ENCODE assay signal across 9 cellular contexts in the genomic region with DNA sequence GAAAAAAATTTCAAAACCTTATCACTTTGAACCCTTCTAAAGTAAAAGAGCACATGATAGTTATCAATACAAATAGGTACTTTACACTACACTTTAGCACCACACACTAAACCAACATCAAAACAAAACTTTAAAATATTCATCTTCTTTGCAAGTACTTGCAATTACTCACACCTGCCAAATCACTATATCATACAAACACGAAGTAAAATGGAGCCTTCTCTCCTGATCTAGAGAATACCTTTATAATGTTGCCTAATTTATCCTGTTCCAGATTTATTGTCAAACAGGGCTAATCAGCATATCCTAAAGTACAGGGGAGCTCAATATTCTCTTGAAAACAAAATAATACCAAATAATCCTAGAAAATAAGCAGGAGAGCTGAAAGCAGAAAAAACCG. TPM values are rescaled to one million over a fixed set of nuclear protein-coding genes. Genes with fewer than 3 reads are reported as not detected.
DNase-seq lines count a peak whose midpoint lies in the region; ATAC-seq and TF ChIP-seq lines count a peak whose summit lies in the region.
"Had no signal": no experiment of that assay in that cellular context is flagged by ENCODE, and none has a peak within 500 bp of the region (broad histone marks: within the 10 kb centered on the region; RNA-seq: fewer than 3 reads in every experiment).

No MANE protein-coding gene starts in this region.

- WGBS in thyroid gland, 2 donors: 43 to 53% methylated on average over 2 of the region's 2 CpGs
- WGBS in ovary, 3 donors: 27 to 40% (median 34%) methylated on average over 2 of the region's 2 CpGs

- H3K27me3 Mint-ChIP-seq in activated T-cell treated with anti-CD3 and anti-CD28 coated beads, Interleukin-2, amount 50 U/mL, for 72 hours (ENCODE audit: low read depth): no peaks in the 10 kb centered on the region
- no peaks in the 10 kb centered on the region for H3K27me3 Mint-ChIP-seq in activated naive CD8-positive, alpha-beta T cell treated with anti-CD3 and anti-CD28 coated beads for 36 hours

- peak overlapping the region; percentile 97 to 99 for H3K4me3 Mint-ChIP-seq in activated T-cell treated with anti-CD3 and anti-CD28 coated beads, Interleukin-2, amount 50 U/mL, for 72 hours
- H3K4me3 Mint-ChIP-seq in activated naive CD8-positive, alpha-beta T cell treated with anti-CD3 and anti-CD28 coated beads for 36 hours: peak overlapping the region; percentile 100

- intact Hi-C loops in thyroid gland (cut with DNase I) (loop anchor here (5.0 kb wide), 1 partner anchor 49 kb away; no protein-coding TSS in a partner anchor), ovary (cut with DNase I) (loop anchor here in 1 of 4 donors (10.0 kb wide), 1 partner anchor 52 kb away; no protein-coding TSS in a partner anchor)

- ATAC-seq in activated T-cell treated with anti-CD3 and anti-CD28 coated beads, Interleukin-2, amount 50 U/mL, for 72 hours (replicated peaks in 1 of 2): no peak
- no peak for ATAC-seq in HG03108 (IDR thresholded peaks at IDR 0.05; ENCODE audit: unreplicated experiment)
- no peak for ATAC-seq in HG03457 (IDR thresholded peaks at IDR 0.05; ENCODE audit: unreplicated experiment)

- H3K27me3 ChIP-seq in thyroid gland: no peaks in the 10 kb centered on the region
- no peaks in the 10 kb centered on the region for H3K27me3 ChIP-seq in ovary

- no peak for DNase-seq in activated T-cell treated with anti-CD3 and anti-CD28 coated beads, Interleukin-2, amount 50 U/mL, for 72 hours
- no peak for DNase-seq in activated T-cell treated with anti-CD3 and anti-CD28 coated beads for 4 hours
- no peak for DNase-seq in activated naive CD8-positive, alpha-beta T cell treated with anti-CD3 and anti-CD28 coated beads for 36 hours
- peak; percentile 5 for DNase-seq in kidney tubule cell (ENCODE audit: low spot score)
- DNase-seq in thyroid gland: no peak
- DNase-seq in ovary: no peak
- DNase-seq: COR-L47 had no signal

- no peaks in the 10 kb centered on the region for H3K36me3 ChIP-seq in thyroid gland
- H3K36me3 ChIP-seq in ovary: no peaks in the 10 kb centered on the region

- H3K4me1 Mint-ChIP-seq in activated T-cell treated with anti-CD3 and anti-CD28 coated beads, Interleukin-2, amount 50 U/mL, for 72 hours (ENCODE audit: low read depth): peaks cover 62% of the 10 kb centered on the region
- peaks cover 59% of the 10 kb centered on the region for H3K4me1 Mint-ChIP-seq in activated naive CD8-positive, alpha-beta T cell treated with anti-CD3 and anti-CD28 coated beads for 36 hours

- H3K4me1 ChIP-seq in thyroid gland: peaks cover 9 to 27% of the 10 kb centered on the region in 2 donors
- peaks cover 5% of the 10 kb centered on the region for H3K4me1 ChIP-seq in ovary (ENCODE audit: insufficient read depth)

- H3K9me3 ChIP-seq in thyroid gland: no peaks in the 10 kb centered on the region
- no peaks in the 10 kb centered on the region for H3K9me3 ChIP-seq in ovary

- TF ChIP-seq EP300 in ovary (IDR thresholded peaks at IDR 0.05): no peak

- H3K27ac Mint-ChIP-seq in activated T-cell treated with anti-CD3 and anti-CD28 coated beads, Interleukin-2, amount 50 U/mL, for 72 hours: peak overlapping the region; percentile 100
- H3K27ac Mint-ChIP-seq in activated naive CD8-positive, alpha-beta T cell treated with anti-CD3 and anti-CD28 coated beads for 36 hours: peak overlapping the region; percentile 100

- no peak for TF ChIP-seq POLR2A in thyroid gland (IDR thresholded peaks at IDR 0.05)
- TF ChIP-seq POLR2A in ovary (IDR thresholded peaks at IDR 0.05): no peak

- H3K9me3 Mint-ChIP-seq in activated T-cell treated with anti-CD3 and anti-CD28 coated beads, Interleukin-2, amount 50 U/mL, for 72 hours: no peaks in the 10 kb centered on the region
- no peaks in the 10 kb centered on the region for H3K9me3 Mint-ChIP-seq in activated naive CD8-positive, alpha-beta T cell treated with anti-CD3 and anti-CD28 coated beads for 36 hours

- H3K27ac ChIP-seq in thyroid gland (peak overlapping the region; percentile 89 to 91 (median 89)), ovary (peak overlapping the region in 1 of 2 donors; percentile 93)

- H3K36me3 Mint-ChIP-seq in activated T-cell treated with anti-CD3 and anti-CD28 coated beads, Interleukin-2, amount 50 U/mL, for 72 hours (ENCODE audit: insufficient read depth in 2 of 2): peaks cover 19 to 34% of the 10 kb centered on the region in 2 donors
- H3K36me3 Mint-ChIP-seq in activated naive CD8-positive, alpha-beta T cell treated with anti-CD3 and anti-CD28 coated beads for 36 hours: peaks cover 44% of the 10 kb centered on the region

- TF ChIP-seq CTCF in thyroid gland (IDR thresholded peaks at IDR 0.05) (no peak), ovary (IDR thresholded peaks at IDR 0.05) (no peak)

- no peak overlapping the region for H3K4me3 ChIP-seq in thyroid gland (replicated peaks in 1 of 3)
- no peak overlapping the region for H3K4me3 ChIP-seq in ovary

RNA-seq across cellular contexts. Expression of a gene that starts 3.0 kb away (rescaled TPM):
- 100 to 1,000 TPM in 1 of 2 donors, 10 to 100 TPM in 1; 88.7 to 116 TPM for total RNA-seq in activated T-cell treated with anti-CD3 and anti-CD28 coated beads, Interleukin-2, amount 50 U/mL, for 72 hours
- 10 to 100 TPM; 80.3 to 88.5 TPM for total RNA-seq in activated naive CD8-positive, alpha-beta T cell treated with anti-CD3 and anti-CD28 coated beads for 36 hours
- 10 to 100 TPM; 59.5 to 88.6 (median 75.6) TPM for total RNA-seq in thyroid gland
- 10 to 100 TPM; 42.0 to 66.4 (median 53.4) TPM for total RNA-seq in ovary
- 10 to 100 TPM; 39.0 to 62.6 TPM for polyA plus RNA-seq in ovary

RNA-seq across cellular contexts. Expression of a gene that starts 56.7 kb away (rescaled TPM):
- total RNA-seq in activated T-cell treated with anti-CD3 and anti-CD28 coated beads, Interleukin-2, amount 50 U/mL, for 72 hours: 10 to 100 TPM; 40.2 to 42.0 TPM
- 10 to 100 TPM; 40.4 to 42.3 TPM for total RNA-seq in activated naive CD8-positive, alpha-beta T cell treated with anti-CD3 and anti-CD28 coated beads for 36 hours
- total RNA-seq in thyroid gland: 10 to 100 TPM; 14.9 to 21.1 (median 19.3) TPM
- 10 to 100 TPM; 16.2 to 32.3 (median 26.0) TPM for total RNA-seq in ovary
- 10 to 100 TPM; 15.0 to 15.2 TPM for polyA plus RNA-seq in ovary
